Comparison of ENCODE assay signal across 8 cellular contexts in the genomic region with DNA sequence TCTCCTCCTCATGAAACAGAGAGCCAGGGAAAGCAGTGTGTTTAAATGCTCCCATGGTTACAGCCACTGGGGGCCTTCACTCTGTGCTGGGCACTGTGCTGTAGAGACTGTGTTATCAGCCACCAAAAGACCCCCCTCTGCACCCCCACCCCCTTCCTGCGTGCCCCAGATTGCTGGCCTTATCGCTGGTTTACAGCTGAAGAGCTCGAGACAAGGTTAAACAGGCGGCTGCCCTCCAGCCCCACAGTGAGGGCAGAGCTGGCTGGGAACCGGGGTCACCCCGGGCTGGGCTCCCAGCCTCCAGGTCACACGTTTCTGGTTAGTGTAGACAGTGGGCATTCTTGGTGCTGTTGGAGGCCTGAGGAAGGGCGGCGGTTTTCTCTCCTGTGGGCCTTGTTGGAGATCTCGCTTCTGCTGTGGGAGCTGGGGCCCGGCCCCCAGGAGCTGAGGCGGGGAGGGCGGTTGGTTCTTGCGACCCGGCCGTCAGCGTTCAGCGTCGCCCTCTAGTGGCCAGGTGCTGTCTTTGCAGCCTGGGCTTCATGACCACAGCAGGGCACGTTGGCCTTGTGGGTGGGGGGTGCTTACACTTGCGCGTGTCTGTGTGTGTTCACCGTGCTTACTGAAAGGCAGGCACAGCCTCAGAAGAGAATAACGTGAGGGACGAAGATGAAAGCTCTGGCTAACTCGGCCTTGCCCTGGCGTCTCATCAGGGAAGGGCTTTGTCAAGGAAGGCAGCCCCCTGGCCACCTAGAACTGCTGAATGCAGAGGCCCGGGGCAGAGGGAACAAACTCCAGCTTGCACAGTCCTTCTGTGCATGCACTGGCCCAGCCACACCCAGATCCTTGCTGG. TPM values are rescaled to one million over a fixed set of nuclear protein-coding genes. Genes with fewer than 3 reads are reported as not detected.
A peak's percentile ranks its signal among the peaks of the same experiment; 100 is the strongest.
DNase-seq lines count a peak whose midpoint lies in the region; ATAC-seq and TF ChIP-seq lines count a peak whose summit lies in the region.

No MANE protein-coding gene starts in this region.

- H4K20me1 ChIP-seq in H9 (ENCODE audit: control insufficient read depth, insufficient read depth, insufficient read length): peaks cover 2% of the 10 kb centered on the region

- H2BK5ac ChIP-seq in H9 (ENCODE audit: insufficient read length, low read length): no peak overlapping the region

- no peak overlapping the region for H4K8ac ChIP-seq in H9 (replicated peaks; ENCODE audit: insufficient read length, low read depth, low read length)

- H3K9me3 ChIP-seq in H9 (ENCODE audit: control insufficient read depth, low read depth, low read length): no peaks in the 10 kb centered on the region

- no peaks in the 10 kb centered on the region for H3K27me3 ChIP-seq in H9 (ENCODE audit: insufficient read depth, low read length)

- no peak overlapping the region for H3K4me3 ChIP-seq in AG10803 (ENCODE audit: low read length)

- no peak overlapping the region for H3K4me2 ChIP-seq in H9 (ENCODE audit: insufficient read depth, insufficient read length, low read length)

- WGBS in H9 (ENCODE audit: extremely low coverage, insufficient read length, low lambda C conversion rate): no CpG with 5 or more reads among the region's 28 CpGs

- no peak overlapping the region for H2BK12ac ChIP-seq in H9 (ENCODE audit: insufficient read length, low read depth, low read length)

- H3K9ac ChIP-seq in H9 (ENCODE audit: extremely low read depth, insufficient read length, low read length): no peak overlapping the region

- no peaks in the 10 kb centered on the region; the same call in 1 of the 2 replicates for H3K27me3 Mint-ChIP-seq in H9 (ENCODE audit: low read depth)

- no peak overlapping the region for H3K23ac ChIP-seq in H9 (ENCODE audit: insufficient read length, low read depth, low read length)

- H3K27ac ChIP-seq in H9 (ENCODE audit: insufficient read length, low read depth, low read length): no peak overlapping the region

- H3K4me1 Mint-ChIP-seq in H9: peaks cover 21 to 29% of the 10 kb centered on the region in 2 experiments

- no peak overlapping the region for H3K56ac ChIP-seq in H9 (ENCODE audit: insufficient read length, low read depth, low read length)

- no peak overlapping the region for H2BK15ac ChIP-seq in H9 (ENCODE audit: low read depth, low read length)

- H3K23me2 ChIP-seq in H9 (ENCODE audit: insufficient read length, low read depth, low read length, poor library complexity, severe bottlenecking): no peaks in the 10 kb centered on the region

- ATAC-seq in left cardiac atrium (peak; percentile 45 to 68), GM21526 (IDR thresholded peaks at IDR 0.05; ENCODE audit: low FRiP score, unreplicated experiment) (no peak)

- H3K14ac ChIP-seq in H9 (ENCODE audit: insufficient read depth, low read length): no peak overlapping the region

- no peak overlapping the region for H3K4ac ChIP-seq in H9 (ENCODE audit: low read depth, low read length)

- intact Hi-C loops in left cardiac atrium (cut with DNase I): no loop called here

- peak overlapping the region in 1 of 2 experiments; percentile 32; a peak in 2 of 5 replicates for H3K4me3 Mint-ChIP-seq in H9

- DNase-seq in AG10803 (ENCODE audit: low read depth): no peak
- DNase-seq in H9: peak; percentile 79
- peak; percentile 42 for DNase-seq in SK-N-DZ (ENCODE audit: low spot score)
- DNase-seq in activated naive CD4-positive, alpha-beta T cell treated with Interleukin-2 at 50 U/mL for 16 hours: peak; percentile 73
- peak; percentile 56 for DNase-seq in left cardiac atrium
- peak; percentile 53 to 55 for DNase-seq in stimulated activated CD4-positive, alpha-beta T cell treated with anti-CD3 and anti-CD28 coated beads, Interleukin-15, amount 100 ng/mL, for 1 hour (ENCODE audit: low read depth in 1 of 2, low spot score in 1 of 2)
- no peak for DNase-seq in NCI-H510A (lab: John Stamatoyannopoulos, UW)

- H3K27ac Mint-ChIP-seq in H9: peak overlapping the region in 1 of 3 experiments; percentile 87; a peak in 1 of 7 replicates

- H2BK20ac ChIP-seq in H9 (ENCODE audit: low read depth, low read length, poor library complexity, severe bottlenecking): no peak overlapping the region

- no peak overlapping the region for H2AK5ac ChIP-seq in H9 (ENCODE audit: insufficient read length, low read length)

- H4K5ac ChIP-seq in H9 (ENCODE audit: insufficient read length, low read depth, low read length): no peak overlapping the region

- TF ChIP-seq CTCF in AG10803 (conservative IDR thresholded peaks at IDR 0.05; ENCODE audit: low read length) (peak; percentile 78), H9 (conservative IDR thresholded peaks at IDR 0.05) (peak; percentile 99)

- no peak overlapping the region for H3K18ac ChIP-seq in H9 (ENCODE audit: insufficient read length, low read depth, low read length)

- no peak overlapping the region for H4K91ac ChIP-seq in H9 (ENCODE audit: insufficient read length, low read depth, low read length)

- H3T11ph ChIP-seq in H9 (ENCODE audit: low read length): no peak overlapping the region

- no peaks in the 10 kb centered on the region for H3K79me1 ChIP-seq in H9 (ENCODE audit: insufficient read depth, low read depth, low read length, poor library complexity, severe bottlenecking)

- no peaks in the 10 kb centered on the region for H3K9me3 Mint-ChIP-seq in H9

- no peak overlapping the region for H2BK120ac ChIP-seq in H9 (ENCODE audit: low read depth, low read length, poor library complexity, severe bottlenecking)

- no peaks in the 10 kb centered on the region for H3K4me1 ChIP-seq in H9 (ENCODE audit: insufficient read depth, low read length)

- no peak overlapping the region for H2AFZ ChIP-seq in H9 (ENCODE audit: low read length)

- H3K36me3 Mint-ChIP-seq in H9 (ENCODE audit: insufficient read depth in 1 of 3, low read depth in 3 of 3): peaks cover 5 to 44% (median 35%) of the 10 kb centered on the region in 3 experiments; a peak in 6 of 7 replicates

- no peaks in the 10 kb centered on the region; the same call in 1 of the 2 replicates for H3K79me2 ChIP-seq in H9 (ENCODE audit: insufficient read depth, low read length)

RNA-seq across cellular contexts. Expression of a gene that starts 40.8 kb away (rescaled TPM):
- 19.3 and 20.8 TPM in 2 replicates for total RNA-seq in H9 (2021)
- 6.1 and 11.8 TPM in 2 replicates for polyA plus RNA-seq in SK-N-DZ (2014; cell fraction: cytosol; rRNA removed)
- 5.7 and 8.3 TPM in 2 replicates for polyA plus RNA-seq in SK-N-DZ (2014; cell fraction: nucleus; rRNA removed)
- 10 to 100 TPM; 15.8 to 17.4 TPM for total RNA-seq in left cardiac atrium

Comparison
In these comparisons a context has a peak if more than half of its experiments do, and no peak if none do; other contexts are left out.
1. DNase-seq: peak in H9 (single experiment), SK-N-DZ (single experiment), activated naive CD4-positive, alpha-beta T cell treated with Interleukin-2 at 50 U/mL for 16 hours (single experiment), left cardiac atrium (single experiment) and stimulated activated CD4-positive, alpha-beta T cell treated with anti-CD3 and anti-CD28 coated beads, Interleukin-15, amount 100 ng/mL, for 1 hour (2 of 2); none in AG10803 (single experiment) and NCI-H510A (single experiment).